In genomic region chr3:161489390-161489789, GRCh38 we compare ENCODE assay signal across 12 cellular contexts. TPM values are rescaled to one million over a fixed set of nuclear protein-coding genes. Genes with fewer than 3 reads are reported as not detected.
DNase-seq lines count a peak whose midpoint lies in the region; ATAC-seq and TF ChIP-seq lines count a peak whose summit lies in the region.
"Had no signal": no experiment of that assay in that cellular context is flagged by ENCODE, and none has a peak within 500 bp of the region (broad histone marks: within the 10 kb centered on the region; RNA-seq: fewer than 3 reads in every experiment).

No MANE protein-coding gene starts in this region.

- no peaks in the 10 kb centered on the region for H3K27me3 ChIP-seq in tibial artery
- H3K27me3 ChIP-seq: dorsolateral prefrontal cortex, heart left ventricle had no signal

- peak; percentile 83 for DNase-seq in NOMO-1 treated with dmso at 0.1 percent for 144 hours (lab: John Stamatoyannopoulos, UW; ENCODE audit: unreplicated experiment)
- no peak for DNase-seq in tibial artery
- DNase-seq in Right ventricle myocardium superior: no peak
- no peak for DNase-seq in NCI-H69 (lab: John Stamatoyannopoulos, UW)
- no peak for DNase-seq in GF-D8 (lab: John Stamatoyannopoulos, UW)
- DNase-seq: activated CD4-positive, CD25-positive, alpha-beta regulatory T cell; activated naive CD4-positive, alpha-beta T cell treated with Interleukin-2 at 50 U/mL for 16 hours; dorsolateral prefrontal cortex; heart left ventricle had no signal

- no peak overlapping the region for H3K4me3 ChIP-seq in tibial artery
- H3K4me3 ChIP-seq: dorsolateral prefrontal cortex, heart left ventricle had no signal

- intact Hi-C loops in tibial artery (cut with DNase I; ENCODE audit: low total_unique reads): no loop called here
- intact Hi-C loops in Right ventricle myocardium superior (cut with DNase I): no loop called here

- ATAC-seq in GM18498 (IDR thresholded peaks at IDR 0.05; ENCODE audit: unreplicated experiment): peak; percentile 97
- peak; percentile 90 for ATAC-seq in GM21423 (IDR thresholded peaks at IDR 0.05; ENCODE audit: unreplicated experiment)
- ATAC-seq in HG03095 (IDR thresholded peaks at IDR 0.05; ENCODE audit: unreplicated experiment): peak; percentile 96
- no peak for ATAC-seq in Right ventricle myocardium superior (ENCODE audit: poor library complexity)
- ATAC-seq: heart left ventricle had no signal

- no peaks in the 10 kb centered on the region for H3K4me1 ChIP-seq in tibial artery

- H3K36me3 ChIP-seq in tibial artery: no peaks in the 10 kb centered on the region
- H3K36me3 ChIP-seq: heart left ventricle had no signal

- H3K9me3 ChIP-seq in tibial artery: no peaks in the 10 kb centered on the region

- TF ChIP-seq CTCF in tibial artery (IDR thresholded peaks at IDR 0.05): no peak

- H3K27ac ChIP-seq in tibial artery: no peak overlapping the region
- H3K27ac ChIP-seq: dorsolateral prefrontal cortex, heart left ventricle had no signal

RNA-seq across cellular contexts. Expression of gene OTOL1, which starts 7.2 kb away (rescaled TPM):
- not detected for total RNA-seq in Right ventricle myocardium superior
- total RNA-seq: heart left ventricle had no signal
